ENCODE assay signal across 11 cellular contexts in genomic region chr5:63959177-63959982, GRCh38. TPM values are rescaled to one million over a fixed set of nuclear protein-coding genes. Genes with fewer than 3 reads are reported as not detected.
DNase-seq lines count a peak whose midpoint lies in the region; ATAC-seq and TF ChIP-seq lines count a peak whose summit lies in the region.
"Had no signal": no experiment of that assay in that cellular context is flagged by ENCODE, and none has a peak within 500 bp of the region (broad histone marks: within the 10 kb centered on the region; RNA-seq: fewer than 3 reads in every experiment).

No MANE protein-coding gene starts in this region.

- H3K27ac Mint-ChIP-seq in endodermal cell: no peak overlapping the region
- H3K27ac Mint-ChIP-seq: CD8-positive, alpha-beta T cell had no signal

- intact Hi-C loops in left cardiac atrium (cut with DNase I): no loop called here

- peaks cover 10% of the 10 kb centered on the region for H3K4me1 Mint-ChIP-seq in endodermal cell

- H3K27ac ChIP-seq in endodermal cell (ENCODE audit: low read depth, low read length): no peak overlapping the region

- no peaks in the 10 kb centered on the region for H3K36me3 ChIP-seq in endodermal cell (ENCODE audit: control insufficient read depth, insufficient read depth, low read length)

- peaks cover 61% of the 10 kb centered on the region for H3K27me3 Mint-ChIP-seq in endodermal cell (ENCODE audit: insufficient read depth)

- peak; percentile 92 for TF ChIP-seq CTCF in endodermal cell (conservative IDR thresholded peaks at IDR 0.05)

- H3K4me1 ChIP-seq in endodermal cell (ENCODE audit: control insufficient read depth, insufficient read depth, low read length): peaks cover 5% of the 10 kb centered on the region

- peaks cover 48% of the 10 kb centered on the region for H3K27me3 ChIP-seq in endodermal cell (ENCODE audit: control insufficient read depth, insufficient read depth, low read length, poor library complexity, severe bottlenecking)

- H3K4me3 Mint-ChIP-seq in endodermal cell: peak overlapping the region; percentile 57
- H3K4me3 Mint-ChIP-seq: CD8-positive, alpha-beta T cell had no signal

- DNase-seq in DMS53 treated with DMSO at 0.1 percent for 48 hours (lab: John Stamatoyannopoulos, UW; ENCODE audit: unreplicated experiment) (peak; percentile 85), NCI-H446 treated with DMSO at 0.1 percent for 48 hours (lab: John Stamatoyannopoulos, UW) (peak; percentile 67), endodermal cell (peak; percentile 95), midbrain (lab: John Stamatoyannopoulos, UW) (peak; percentile 45), T-helper 1 cell (no peak), left cardiac atrium (no peak), SW 1271 (lab: John Stamatoyannopoulos, UW) (no peak)
- DNase-seq: amniotic stem cell; CD8-positive, alpha-beta T cell; IMR-90 had no signal

- H3K4me3 ChIP-seq in endodermal cell (ENCODE audit: low read length): peak overlapping the region; percentile 84

- 7 to 17% methylated on average over 12 to 44 of the region's 44 CpGs for WGBS in endodermal cell (ENCODE audit: insufficient coverage in 1 of 2, insufficient read length in 1 of 2), 2 experiments

- ATAC-seq in HG02885 (IDR thresholded peaks at IDR 0.05; ENCODE audit: poor library complexity, unreplicated experiment): no peak
- no peak for ATAC-seq in left cardiac atrium
- ATAC-seq: CD8-positive, alpha-beta T cell had no signal

- no peaks in the 10 kb centered on the region for H3K36me3 Mint-ChIP-seq in endodermal cell (ENCODE audit: low read depth)
- H3K36me3 Mint-ChIP-seq: CD8-positive, alpha-beta T cell had no signal

- H3K9me3 ChIP-seq in endodermal cell (ENCODE audit: control insufficient read depth, low read length): peaks cover 11% of the 10 kb centered on the region

- H3K9ac ChIP-seq in endodermal cell (ENCODE audit: extremely low read depth, low read length, poor library complexity, severe bottlenecking): no peak overlapping the region

- peaks cover 9% of the 10 kb centered on the region for H3K9me3 Mint-ChIP-seq in endodermal cell

RNA-seq across cellular contexts. Expression of gene HTR1A, which starts 2.9 kb away (rescaled TPM):
- total RNA-seq in endodermal cell (not detected), left cardiac atrium (not detected)
- not detected for polyA plus RNA-seq in endodermal cell (2013, experiment 1 of 2)
- not detected for polyA plus RNA-seq in endodermal cell (2013, experiment 2 of 2)
- total RNA-seq: CD8-positive, alpha-beta T cell; IMR-90 had no signal
- polyA plus RNA-seq: IMR-90 had no signal

Comparison
In these comparisons a context has a peak if more than half of its experiments do, and no peak if none do; other contexts are left out.
1. DNase-seq: peak in DMS53 treated with DMSO at 0.1 percent for 48 hours (single experiment), NCI-H446 treated with DMSO at 0.1 percent for 48 hours (single experiment), endodermal cell (single experiment) and midbrain (single experiment); none in T-helper 1 cell (0 of 5), left cardiac atrium (single experiment) and SW 1271 (0 of 2).